20 cellular contexts compared by ENCODE assay signal in genomic region chr10:116247701-116248100, GRCh38. TPM values are rescaled to one million over a fixed set of nuclear protein-coding genes. Genes with fewer than 3 reads are reported as not detected.
"Had no signal": no experiment of that assay in that cellular context is flagged by ENCODE, and none has a peak within 500 bp of the region (broad histone marks: within the 10 kb centered on the region; RNA-seq: fewer than 3 reads in every experiment).

No MANE protein-coding gene starts in this region.

- H3K27me3 ChIP-seq: heart right ventricle, neutrophil had no signal

- H3K9me3 ChIP-seq: heart right ventricle, mucosa of descending colon, neutrophil had no signal

- H3K36me3 ChIP-seq: heart right ventricle, neutrophil had no signal

- H3K4me3 Mint-ChIP-seq: activated naive CD8-positive, alpha-beta T cell treated with anti-CD3 and anti-CD28 coated beads, Interleukin-2, amount 10 ng/mL, durations not matched to agents 7 days and 5 days; dendritic cell treated with granulocyte-macrophage colony-stimulating factor and Interleukin-4, amounts not matched to agents 40 ng/mL and 50 ng/mL, for 4 days; naive thymus-derived CD4-positive, alpha-beta T cell; stimulated activated naive B cell treated with anti-CD40 and anti-IgM and Interleukin-4, amounts not matched to agents 10 μg/mL and 1 μg/mL and 100 μg/mL, for 72 hours had no signal

- H3K4me1 ChIP-seq: heart right ventricle had no signal

- H3K27ac ChIP-seq: heart right ventricle, neutrophil had no signal

- H3K4me3 ChIP-seq: heart right ventricle, mucosa of descending colon had no signal

- H3K27me3 Mint-ChIP-seq: activated naive CD8-positive, alpha-beta T cell treated with anti-CD3 and anti-CD28 coated beads, Interleukin-2, amount 10 ng/mL, durations not matched to agents 7 days and 5 days; dendritic cell treated with granulocyte-macrophage colony-stimulating factor and Interleukin-4, amounts not matched to agents 40 ng/mL and 50 ng/mL, for 4 days; stimulated activated naive B cell treated with anti-CD40 and anti-IgM and Interleukin-4, amounts not matched to agents 10 μg/mL and 1 μg/mL and 100 μg/mL, for 72 hours had no signal

- ATAC-seq: heart right ventricle; mucosa of descending colon; naive thymus-derived CD4-positive, alpha-beta T cell; stimulated activated naive B cell treated with anti-CD40 and anti-IgM and Interleukin-4, amounts not matched to agents 10 μg/mL and 1 μg/mL and 100 μg/mL, for 72 hours had no signal

- DNase-seq: activated CD4-positive, alpha-beta T cell treated with anti-CD3 and anti-CD28 coated beads, Interleukin-2, amount 50 U/mL, for 1 hour; activated CD4-positive, CD25-positive, alpha-beta regulatory T cell; activated CD8-positive, alpha-beta memory T cell treated with anti-CD3 and anti-CD28 coated beads for 24 hours; activated gamma-delta T cell treated with Interleukin-2 at 50 U/mL for 16 hours; activated naive CD8-positive, alpha-beta T cell treated with anti-CD3 and anti-CD28 coated beads, Interleukin-2, amount 10 ng/mL, durations not matched to agents 7 days and 5 days; anterior cingulate cortex; effector memory CD4-positive, alpha-beta T cell; heart right ventricle; mammary epithelial cell; mucosa of descending colon; naive thymus-derived CD4-positive, alpha-beta T cell; retina; stimulated activated CD4-positive, alpha-beta T cell treated with anti-CD3 and anti-CD28 coated beads, Interleukin-2, amount 100 ng/mL, for 48 hours; stimulated activated naive B cell treated with anti-CD40 and anti-IgM and Interleukin-4, amounts not matched to agents 10 μg/mL and 1 μg/mL and 100 μg/mL, for 72 hours; SW 1271; trophoblast cell had no signal

- H3K4me1 Mint-ChIP-seq: activated naive CD8-positive, alpha-beta T cell treated with anti-CD3 and anti-CD28 coated beads, Interleukin-2, amount 10 ng/mL, durations not matched to agents 7 days and 5 days; naive thymus-derived CD4-positive, alpha-beta T cell; stimulated activated naive B cell treated with anti-CD40 and anti-IgM and Interleukin-4, amounts not matched to agents 10 μg/mL and 1 μg/mL and 100 μg/mL, for 72 hours had no signal

- H3K27ac Mint-ChIP-seq: activated naive CD8-positive, alpha-beta T cell treated with anti-CD3 and anti-CD28 coated beads, Interleukin-2, amount 10 ng/mL, durations not matched to agents 7 days and 5 days; dendritic cell treated with granulocyte-macrophage colony-stimulating factor and Interleukin-4, amounts not matched to agents 40 ng/mL and 50 ng/mL, for 4 days; naive thymus-derived CD4-positive, alpha-beta T cell; stimulated activated naive B cell treated with anti-CD40 and anti-IgM and Interleukin-4, amounts not matched to agents 10 μg/mL and 1 μg/mL and 100 μg/mL, for 72 hours had no signal

- H3K9me3 Mint-ChIP-seq: activated naive CD8-positive, alpha-beta T cell treated with anti-CD3 and anti-CD28 coated beads, Interleukin-2, amount 10 ng/mL, durations not matched to agents 7 days and 5 days; dendritic cell treated with granulocyte-macrophage colony-stimulating factor and Interleukin-4, amounts not matched to agents 40 ng/mL and 50 ng/mL, for 4 days had no signal

- H3K36me3 Mint-ChIP-seq: activated naive CD8-positive, alpha-beta T cell treated with anti-CD3 and anti-CD28 coated beads, Interleukin-2, amount 10 ng/mL, durations not matched to agents 7 days and 5 days; naive thymus-derived CD4-positive, alpha-beta T cell; stimulated activated naive B cell treated with anti-CD40 and anti-IgM and Interleukin-4, amounts not matched to agents 10 μg/mL and 1 μg/mL and 100 μg/mL, for 72 hours had no signal

- FAIRE-seq: frontal cortex had no signal

RNA-seq across cellular contexts. Expression of gene GFRA1, which starts 25.3 kb away (rescaled TPM):
- total RNA-seq: activated naive CD8-positive, alpha-beta T cell treated with anti-CD3 and anti-CD28 coated beads, Interleukin-2, amount 10 ng/mL, durations not matched to agents 7 days and 5 days; naive thymus-derived CD4-positive, alpha-beta T cell; T-helper 2 cell treated with Interferon-gamma antibody and Interleukin-4, amounts not matched to agents 100 ng/mL and 5 ng/mL, for 36 hours had no signal
- polyA plus RNA-seq: naive thymus-derived CD4-positive, alpha-beta T cell had no signal
